In the genomic region with DNA sequence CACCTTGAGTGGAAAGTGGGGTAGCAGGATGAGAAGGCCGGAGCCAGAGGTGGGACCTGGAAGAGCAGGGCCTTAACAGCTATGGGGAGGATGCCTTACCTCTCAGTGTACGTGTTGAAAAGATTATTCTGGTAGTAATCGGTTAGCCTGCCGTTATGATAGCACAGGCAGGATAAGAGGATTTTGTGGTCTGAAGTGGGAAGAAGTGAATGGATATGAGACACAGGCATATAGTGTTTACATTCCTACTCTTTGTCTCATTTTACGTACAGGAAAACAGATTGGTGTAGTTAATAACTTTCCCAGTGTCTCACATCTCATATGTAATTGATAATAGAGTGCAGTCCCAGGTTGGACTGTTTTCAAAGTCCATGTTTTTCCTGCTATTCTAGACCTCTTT, we compare ENCODE assay signal across 11 cellular contexts.
DNase-seq lines count a peak whose midpoint lies in the region; ATAC-seq, FAIRE-seq and TF ChIP-seq lines count a peak whose summit lies in the region.
"Had no signal": no experiment of that assay in that cellular context is flagged by ENCODE, and none has a peak within 500 bp of the region (broad histone marks: within the 10 kb centered on the region; RNA-seq: fewer than 3 reads in every experiment).

No MANE protein-coding gene starts in this region.

- H3K9me3 Mint-ChIP-seq in activated naive CD4-positive, alpha-beta T cell treated with anti-CD3 and anti-CD28 coated beads, Interleukin-2, amount 50 U/mL, for 24 hours, result no peaks in the 10 kb centered on the region
- H3K9me3 Mint-ChIP-seq in memory B cell (no peaks in the 10 kb centered on the region), WTC11 (no peaks in the 10 kb centered on the region)

- H3K36me3 ChIP-seq in adrenal gland (replicated peaks in 1 of 2) (no peaks in the 10 kb centered on the region), transverse colon (no peaks in the 10 kb centered on the region)
- H3K36me3 ChIP-seq: HAP-1 had no signal

- H3K4me3 Mint-ChIP-seq in activated naive CD4-positive, alpha-beta T cell treated with anti-CD3 and anti-CD28 coated beads, Interleukin-2, amount 50 U/mL, for 24 hours, result no peak overlapping the region
- H3K4me3 Mint-ChIP-seq in memory B cell (no peak overlapping the region), WTC11 (no peak overlapping the region)

- H3K4me1 Mint-ChIP-seq in activated naive CD4-positive, alpha-beta T cell treated with anti-CD3 and anti-CD28 coated beads, Interleukin-2, amount 50 U/mL, for 24 hours, result peaks cover 52% of the 10 kb centered on the region
- peaks cover 41% of the 10 kb centered on the region for H3K4me1 Mint-ChIP-seq in memory B cell
- no peaks in the 10 kb centered on the region for H3K4me1 Mint-ChIP-seq in WTC11

- intact Hi-C loops in adrenal gland (cut with DNase I), result no loop called here
- intact Hi-C loops in transverse colon (cut with DNase I; ENCODE audit: low total_unique reads), result no loop called here

- WGBS in adrenal gland, 4 donors, result 65 to 82% (median 71%) methylated on average over 5 of the region's 5 CpGs
- WGBS in transverse colon (ENCODE audit: low coverage in 1 of 2), 2 donors, result 78% methylated on average over 3 to 5 of the region's 5 CpGs

- H3K27ac Mint-ChIP-seq in activated naive CD4-positive, alpha-beta T cell treated with anti-CD3 and anti-CD28 coated beads, Interleukin-2, amount 50 U/mL, for 24 hours, result peak overlapping the region; percentile 20
- H3K27ac Mint-ChIP-seq in memory B cell, result peak overlapping the region; percentile 39
- H3K27ac Mint-ChIP-seq in WTC11, result no peak overlapping the region

- peak overlapping the region in 1 of 4 donors; percentile 50 for H3K4me3 ChIP-seq in adrenal gland
- H3K4me3 ChIP-seq in transverse colon, result peak overlapping the region in 3 of 4 donors; percentile 13 to 49 (median 18)
- H3K4me3 ChIP-seq: HAP-1 had no signal

- H3K27me3 ChIP-seq in adrenal gland (no peaks in the 10 kb centered on the region), transverse colon (no peaks in the 10 kb centered on the region)

- peaks cover 11% of the 10 kb centered on the region for H3K36me3 Mint-ChIP-seq in activated naive CD4-positive, alpha-beta T cell treated with anti-CD3 and anti-CD28 coated beads, Interleukin-2, amount 50 U/mL, for 24 hours
- H3K36me3 Mint-ChIP-seq in memory B cell (peaks cover 18% of the 10 kb centered on the region), WTC11 (no peaks in the 10 kb centered on the region)

- DNase-seq in activated naive CD4-positive, alpha-beta T cell (lab: John Stamatoyannopoulos, UW), result no peak
- DNase-seq in adrenal gland, result no peak
- no peak for DNase-seq in memory B cell (ENCODE audit: low spot score in 2 of 2)
- no peak for DNase-seq in transverse colon
- DNase-seq in WTC11 (ENCODE audit: low spot score), result no peak
- no peak for DNase-seq in H54 (ENCODE audit: insufficient read length, low spot score)
- no peak for DNase-seq in cerebellar nuclear complex (lab: John Stamatoyannopoulos, UW)
- DNase-seq: C1 segment of cervical spinal cord had no signal

- POLR2A ChIA-PET in WTC11 (lab: Charles Lee), result no interaction called here

- TF ChIP-seq CTCF in adrenal gland (IDR thresholded peaks at IDR 0.05) (no peak), transverse colon (IDR thresholded peaks at IDR 0.05) (no peak), WTC11 (IDR thresholded peaks at IDR 0.05) (no peak)

- in situ Hi-C loops in transverse colon (cut with MboI; ENCODE audit: low pct_ligation_motif_present in 1 of 4, low pct_unique_long_range_greater_than_20kb in 1 of 4, low sequenced_read_pairs in 3 of 4), result no loop called here

- TF ChIP-seq POLR2A in adrenal gland (IDR thresholded peaks at IDR 0.05) (no peak), transverse colon (IDR thresholded peaks at IDR 0.05) (no peak), H54 (IDR thresholded peaks at IDR 0.05; ENCODE audit: low read depth, low read length) (no peak)

- no peak for FAIRE-seq in H54 (lab: Jason Lieb, UNC)

- no peak for TF ChIP-seq EP300 in transverse colon (IDR thresholded peaks at IDR 0.05; ENCODE audit: low read depth)

- no peak for ATAC-seq in memory B cell (ENCODE audit: low read depth)
- no peak for ATAC-seq in WTC11

- no peaks in the 10 kb centered on the region for H3K27me3 Mint-ChIP-seq in activated naive CD4-positive, alpha-beta T cell treated with anti-CD3 and anti-CD28 coated beads, Interleukin-2, amount 50 U/mL, for 24 hours
- H3K27me3 Mint-ChIP-seq in memory B cell, result no peaks in the 10 kb centered on the region
- no peaks in the 10 kb centered on the region for H3K27me3 Mint-ChIP-seq in WTC11 (ENCODE audit: low read depth)

- H3K9me3 ChIP-seq in adrenal gland (replicated peaks in 1 of 3) (no peaks in the 10 kb centered on the region), transverse colon (no peaks in the 10 kb centered on the region)
- H3K9me3 ChIP-seq: HAP-1 had no signal

- H3K4me1 ChIP-seq in adrenal gland (replicated peaks in 1 of 2) (peaks cover 36 to 74% of the 10 kb centered on the region in 2 donors), transverse colon (peaks cover 21 to 85% (median 46%) of the 10 kb centered on the region in 4 donors)

- peak overlapping the region in 3 of 5 donors; percentile 2 to 87 (median 18) for H3K27ac ChIP-seq in adrenal gland
- H3K27ac ChIP-seq in transverse colon, result peak overlapping the region; percentile 76 to 85 (median 82)
- H3K27ac ChIP-seq: epithelial cell of prostate had no signal

- CTCF ChIA-PET in WTC11 (lab: Charles Lee), result no interaction called here

TF ChIP-seq in WTC11, 78 proteins besides CTCF, POLR2A, EP300 and RAD21:
- TF ChIP-seq IRF2 (CRISPR knock-in tag; IDR thresholded peaks at IDR 0.05; ENCODE audit: borderline replicate concordance, low read depth), result no peak
- TF ChIP-seq ZNF317 (CRISPR knock-in tag; IDR thresholded peaks at IDR 0.05; ENCODE audit: borderline replicate concordance, low read depth), result no peak
- no peak for TF ChIP-seq FOXP1 (CRISPR knock-in tag; IDR thresholded peaks at IDR 0.05; ENCODE audit: borderline replicate concordance)
- TF ChIP-seq, protein P1, sequence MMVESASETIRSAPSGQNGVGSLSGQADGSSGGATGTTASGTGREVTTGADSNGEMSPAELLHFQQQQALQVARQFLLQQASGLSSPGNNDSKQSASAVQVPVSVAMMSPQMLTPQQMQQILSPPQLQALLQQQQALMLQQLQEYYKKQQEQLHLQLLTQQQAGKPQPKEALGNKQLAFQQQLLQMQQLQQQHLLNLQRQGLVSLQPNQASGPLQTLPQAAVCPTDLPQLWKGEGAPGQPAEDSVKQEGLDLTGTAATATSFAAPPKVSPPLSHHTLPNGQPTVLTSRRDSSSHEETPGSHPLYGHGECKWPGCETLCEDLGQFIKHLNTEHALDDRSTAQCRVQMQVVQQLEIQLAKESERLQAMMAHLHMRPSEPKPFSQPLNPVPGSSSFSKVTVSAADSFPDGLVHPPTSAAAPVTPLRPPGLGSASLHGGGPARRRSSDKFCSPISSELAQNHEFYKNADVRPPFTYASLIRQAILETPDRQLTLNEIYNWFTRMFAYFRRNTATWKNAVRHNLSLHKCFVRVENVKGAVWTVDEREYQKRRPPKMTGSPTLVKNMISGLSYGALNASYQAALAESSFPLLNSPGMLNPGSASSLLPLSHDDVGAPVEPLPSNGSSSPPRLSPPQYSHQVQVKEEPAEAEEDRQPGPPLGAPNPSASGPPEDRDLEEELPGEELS (CRISPR knock-in tag; IDR thresholded peaks at IDR 0.05), result no peak
- no peak for TF ChIP-seq NR1H2 (CRISPR knock-in tag; IDR thresholded peaks at IDR 0.05)
- TF ChIP-seq ZBTB21 (CRISPR knock-in tag; IDR thresholded peaks at IDR 0.05; ENCODE audit: borderline replicate concordance), result no peak
- TF ChIP-seq ZNF232 (CRISPR knock-in tag; IDR thresholded peaks at IDR 0.05), result no peak
- TF ChIP-seq ATF2 (CRISPR knock-in tag; IDR thresholded peaks at IDR 0.05; ENCODE audit: borderline replicate concordance, low read depth), result no peak
- no peak for TF ChIP-seq PRRX2 (CRISPR knock-in tag; IDR thresholded peaks at IDR 0.05)
- no peak for TF ChIP-seq ATF3 (CRISPR knock-in tag; conservative IDR thresholded peaks at IDR 0.05)
- no peak for TF ChIP-seq ZNF121 (CRISPR knock-in tag; IDR thresholded peaks at IDR 0.05)
- no peak for TF ChIP-seq ATF1 (CRISPR knock-in tag; IDR thresholded peaks at IDR 0.05)
TF ChIP-seq in WTC11: peak in this region for 0.
